Comparison of ENCODE assay signal across 25 cellular contexts in genomic region chr1:230387876-230388275, GRCh38. TPM values are rescaled to one million over a fixed set of nuclear protein-coding genes. Genes with fewer than 3 reads are reported as not detected.
"Had no signal": no experiment of that assay in that cellular context is flagged by ENCODE, and none has a peak within 500 bp of the region (broad histone marks: within the 10 kb centered on the region; RNA-seq: fewer than 3 reads in every experiment).

No MANE protein-coding gene starts in this region.

- H3K4me3 Mint-ChIP-seq: activated B cell treated with CpG ODN at 0.5 μM for 24 hours; activated CD8-positive, alpha-beta T cell treated with anti-CD3 and anti-CD28 coated beads for 36 hours; activated naive CD8-positive, alpha-beta T cell; activated T-cell treated with anti-CD3 and anti-CD28 coated beads, Interleukin-2, amount 50 U/mL, for 4 hours; activated T-helper 17 cell treated with anti-CD3 and anti-CD28 coated beads, Interleukin-2, amount 50 U/mL, for 72 hours had no signal

- H3K36me3 ChIP-seq: brain microvascular endothelial cell, colonic mucosa had no signal

- H3K27ac Mint-ChIP-seq: activated B cell treated with CpG ODN at 0.5 μM for 24 hours; activated CD8-positive, alpha-beta T cell treated with anti-CD3 and anti-CD28 coated beads for 36 hours; activated naive CD8-positive, alpha-beta T cell; activated T-helper 17 cell treated with anti-CD3 and anti-CD28 coated beads, Interleukin-2, amount 50 U/mL, for 72 hours had no signal

- H3K27ac ChIP-seq: brain microvascular endothelial cell, colonic mucosa, VCaP had no signal

- H3K9me3 ChIP-seq: colonic mucosa had no signal

- H3K4me1 ChIP-seq: colonic mucosa had no signal

- H3K4me3 ChIP-seq: colonic mucosa had no signal

- ATAC-seq: activated CD4-positive, CD25-positive, alpha-beta regulatory T cell treated with anti-CD3 and anti-CD28 coated beads, Interleukin-2, amount 50 U/mL, for 24 hours; activated CD8-positive, alpha-beta T cell treated with anti-CD3 and anti-CD28 coated beads for 36 hours; activated T-cell treated with anti-CD3 and anti-CD28 coated beads, Interleukin-2, amount 50 U/mL, for 4 hours; activated T-helper 17 cell treated with anti-CD3 and anti-CD28 coated beads, Interleukin-2, amount 50 U/mL, for 72 hours; esophagus mucosa had no signal

- H3K36me3 Mint-ChIP-seq: activated naive CD8-positive, alpha-beta T cell had no signal

- DNase-seq: activated B cell treated with CpG ODN at 0.5 μM for 24 hours; activated CD4-positive, alpha-beta T cell treated with anti-CD3 and anti-CD28 coated beads for 48 hours; activated CD4-positive, alpha-beta T cell treated with anti-CD3 and anti-CD28 coated beads, Interleukin-2, amount 50 U/mL, for 1 hour; activated CD4-positive, alpha-beta T cell treated with anti-CD3 and anti-CD28 coated beads, Interleukin-2, amount 50 U/mL, for 48 hours; activated CD8-positive, alpha-beta memory T cell treated with anti-CD3 and anti-CD28 coated beads for 24 hours; activated CD8-positive, alpha-beta T cell treated with anti-CD3 and anti-CD28 coated beads for 36 hours; activated effector memory CD4-positive, alpha-beta T cell treated with Interleukin-2 at 50 U/mL for 16 hours; activated gamma-delta T cell treated with Interleukin-2 at 50 U/mL for 16 hours; activated naive CD4-positive, alpha-beta T cell treated with anti-CD3 and anti-CD28 coated beads, Interleukin-2, amount 50 U/mL, for 16 hours; activated naive CD4-positive, alpha-beta T cell treated with Interleukin-2 at 50 U/mL for 16 hours; activated T-cell treated with anti-CD3 and anti-CD28 coated beads, Interleukin-2, amount 50 U/mL, for 4 hours; amniotic stem cell; anterior cingulate cortex; brain microvascular endothelial cell; central memory CD4-positive, alpha-beta T cell; cerebellar nuclear complex; colonic mucosa; effector CD8-positive, alpha-beta T cell; foreskin fibroblast; T-helper 2 cell had no signal

- H3K4me1 Mint-ChIP-seq: activated B cell treated with CpG ODN at 0.5 μM for 24 hours; activated T-helper 17 cell treated with anti-CD3 and anti-CD28 coated beads, Interleukin-2, amount 50 U/mL, for 72 hours had no signal

- H3K27me3 ChIP-seq: brain microvascular endothelial cell, colonic mucosa had no signal

- H3K9me3 Mint-ChIP-seq: activated B cell treated with CpG ODN at 0.5 μM for 24 hours; activated CD8-positive, alpha-beta T cell treated with anti-CD3 and anti-CD28 coated beads for 36 hours; activated T-cell treated with anti-CD3 and anti-CD28 coated beads, Interleukin-2, amount 50 U/mL, for 4 hours; activated T-helper 17 cell treated with anti-CD3 and anti-CD28 coated beads, Interleukin-2, amount 50 U/mL, for 72 hours had no signal

RNA-seq across cellular contexts. Expression of gene PGBD5, which starts 38.3 kb away (rescaled TPM):
- total RNA-seq: activated B cell treated with CpG ODN at 0.5 μM for 24 hours; activated CD8-positive, alpha-beta T cell treated with anti-CD3 and anti-CD28 coated beads for 36 hours had no signal
